ENCODE assay signal across 15 cellular contexts in genomic region chr4:122364700-122365404, GRCh38. TPM values are rescaled to one million over a fixed set of nuclear protein-coding genes. Genes with fewer than 3 reads are reported as not detected.
DNase-seq lines count a peak whose midpoint lies in the region; ATAC-seq and TF ChIP-seq lines count a peak whose summit lies in the region.
"Had no signal": no experiment of that assay in that cellular context is flagged by ENCODE, and none has a peak within 500 bp of the region (broad histone marks: within the 10 kb centered on the region; RNA-seq: fewer than 3 reads in every experiment).

No MANE protein-coding gene starts in this region.

- H3K4me2 ChIP-seq in DND-41 (ENCODE audit: insufficient read depth, low read length), result no peak overlapping the region

- peaks cover 0 to 8% (median 0%) of the 10 kb centered on the region in 3 donors for H3K4me1 Mint-ChIP-seq in T-cell

- H3K27me3 ChIP-seq in DND-41 (ENCODE audit: insufficient read depth, low read length, poor library complexity) (no peaks in the 10 kb centered on the region), iPS-15b (ENCODE audit: control insufficient read depth, insufficient read depth, low read length) (no peaks in the 10 kb centered on the region)
- H3K27me3 ChIP-seq: MG63 had no signal

- no peaks in the 10 kb centered on the region for H3K27me3 Mint-ChIP-seq in T-cell

- H3K4me1 ChIP-seq in DND-41 (ENCODE audit: insufficient read depth, low read length) (no peaks in the 10 kb centered on the region), iPS-15b (ENCODE audit: control insufficient read depth, insufficient read depth, low read length) (no peaks in the 10 kb centered on the region)

- H2AFZ ChIP-seq in DND-41 (ENCODE audit: low read depth, low read length), result no peak overlapping the region

- no peak for TF ChIP-seq CTCF in DND-41 (IDR thresholded peaks at IDR 0.05; ENCODE audit: borderline replicate concordance, extremely low read depth, low read length, poor library complexity, severe bottlenecking)

- POLR2A ChIA-PET in T-cell (lab: Charles Lee), result no interaction called here

- H3K9me3 ChIP-seq in DND-41 (ENCODE audit: insufficient read depth, low read length, severe bottlenecking), result no peaks in the 10 kb centered on the region
- no peaks in the 10 kb centered on the region for H3K9me3 ChIP-seq in iPS-15b (ENCODE audit: control insufficient read depth, insufficient read depth, low read length)
- H3K9me3 ChIP-seq: MG63 had no signal

- H3K27ac Mint-ChIP-seq in T-cell, result no peak overlapping the region
- H3K27ac Mint-ChIP-seq: activated T-cell treated with anti-CD3 and anti-CD28 coated beads, Interleukin-2, amount 50 U/mL, for 72 hours had no signal

- ATAC-seq in DND-41 (ENCODE audit: insufficient read depth, low read depth), result peak; percentile 19; the same call in 1 of the 3 replicates
- peak in 3 of 4 experiments; percentile 63 to 84 (median 80) for ATAC-seq in T-cell (replicated peaks in 1 of 4)
- no peak for ATAC-seq in GM21737 (IDR thresholded peaks at IDR 0.05; ENCODE audit: unreplicated experiment)
- ATAC-seq: activated T-cell treated with anti-CD3 and anti-CD28 coated beads, Interleukin-2, amount 50 U/mL, for 72 hours had no signal

- H3K9ac ChIP-seq in DND-41 (ENCODE audit: low read depth, low read length) (no peak overlapping the region), iPS-15b (ENCODE audit: low read depth, low read length) (no peak overlapping the region)

- no peaks in the 10 kb centered on the region for H4K20me1 ChIP-seq in DND-41 (ENCODE audit: insufficient read depth, low read length)

- H3K36me3 Mint-ChIP-seq in T-cell, result peaks cover 41% of the 10 kb centered on the region

- no peak overlapping the region for H3K4me3 Mint-ChIP-seq in T-cell
- H3K4me3 Mint-ChIP-seq: activated T-cell treated with anti-CD3 and anti-CD28 coated beads, Interleukin-2, amount 50 U/mL, for 72 hours; CD4-positive, CD25-positive, alpha-beta regulatory T cell had no signal

- no peak overlapping the region for H3K27ac ChIP-seq in DND-41 (ENCODE audit: low read length)

- peaks cover 22 to 34% (median 22%) of the 10 kb centered on the region in 3 donors for H3K9me3 Mint-ChIP-seq in T-cell

- CTCF ChIA-PET in T-cell (lab: Charles Lee), result interaction anchor here in 1 of 2 donors (1.0 kb wide), 1 partner anchor 213 kb away, joined by 3 read pairs; no protein-coding TSS in a partner anchor

- DNase-seq in DND-41, result peak; percentile 12
- DNase-seq in HT-29 (ENCODE audit: low spot score), result peak; percentile 68
- peak in 17 of 34 experiments; percentile 0 to 33 (median 5) for DNase-seq in T-cell
- no peak for DNase-seq in NCI-H2081 (lab: John Stamatoyannopoulos, UW)
- no peak for DNase-seq in NCI-H2171 treated with DMSO at 0.1 percent for 48 hours (lab: John Stamatoyannopoulos, UW)
- DNase-seq: activated T-cell treated with anti-CD3 and anti-CD28 coated beads, Interleukin-2, amount 50 U/mL, for 72 hours; effector CD8-positive, alpha-beta T cell; MG63; nucleus accumbens had no signal

- H3K79me2 ChIP-seq in DND-41 (ENCODE audit: insufficient read depth, low read length), result no peaks in the 10 kb centered on the region

- H3K4me3 ChIP-seq in DND-41 (ENCODE audit: low read depth in 1 of 2, low read length in 2 of 2) (no peak overlapping the region), iPS-15b (ENCODE audit: low read depth, low read length) (peak overlapping the region; percentile 50)
- H3K4me3 ChIP-seq: lung, MG63 had no signal

- peaks cover 10% of the 10 kb centered on the region; the same call in 1 of the 2 replicates for H3K36me3 ChIP-seq in DND-41 (ENCODE audit: insufficient read depth, low read length)
- no peaks in the 10 kb centered on the region for H3K36me3 ChIP-seq in iPS-15b (ENCODE audit: control insufficient read depth, insufficient read depth, low read length)

RNA-seq across cellular contexts. Expression of gene ADAD1, which starts 14.0 kb away (rescaled TPM):
- total RNA-seq in HT-29 (2014; rRNA removed; shearing (Covaris generic)), result not detected in 2 replicates
- total RNA-seq in T-cell, result not detected
- total RNA-seq: activated T-cell treated with anti-CD3 and anti-CD28 coated beads, Interleukin-2, amount 50 U/mL, for 72 hours; CD4-positive, CD25-positive, alpha-beta regulatory T cell; glomerular endothelial cell; lung; SK-MEL-5 had no signal

Comparison
In these comparisons a context has a peak if more than half of its experiments do, and no peak if none do; other contexts are left out.
1. DNase-seq: peak in DND-41 (single experiment) and HT-29 (single experiment); none in NCI-H2081 (0 of 2) and NCI-H2171 treated with DMSO at 0.1 percent for 48 hours (single experiment).